In genomic region chr9:92208693-92209524, GRCh38 we compare ENCODE assay signal across 19 cellular contexts.
DNase-seq lines count a peak whose midpoint lies in the region; ATAC-seq and TF ChIP-seq lines count a peak whose summit lies in the region.
"Had no signal": no experiment of that assay in that cellular context is flagged by ENCODE, and none has a peak within 500 bp of the region (broad histone marks: within the 10 kb centered on the region; RNA-seq: fewer than 3 reads in every experiment).

No MANE protein-coding gene starts in this region.

- H3K9me2 ChIP-seq in hepatocyte (replicated peaks; ENCODE audit: insufficient read depth), result no peaks in the 10 kb centered on the region

- no peaks in the 10 kb centered on the region for H3K36me3 ChIP-seq in hepatocyte (replicated peaks; ENCODE audit: insufficient read depth, low read depth)

- peak overlapping the region in 1 of 2 donors; percentile 48 for H3K27ac Mint-ChIP-seq in stimulated activated naive CD8-positive, alpha-beta T cell treated with anti-CD3 and anti-CD28 coated beads, Interleukin-15, amount 100 ng/mL, for 72 hours
- H3K27ac Mint-ChIP-seq in type B pancreatic cell (peak overlapping the region; percentile 71), T-cell (peak overlapping the region in 1 of 2 donors; percentile 28)
- H3K27ac Mint-ChIP-seq: HFFc6 had no signal

- no peaks in the 10 kb centered on the region for H3K27me3 ChIP-seq in hepatocyte

- peaks cover 4% of the 10 kb centered on the region for H3K4me1 ChIP-seq in hepatocyte (ENCODE audit: insufficient read depth)

- H3K36me3 Mint-ChIP-seq in type B pancreatic cell, result peaks cover 50% of the 10 kb centered on the region
- H3K36me3 Mint-ChIP-seq in T-cell, result peaks cover 61% of the 10 kb centered on the region

- no peaks in the 10 kb centered on the region for H3K27me3 Mint-ChIP-seq in stimulated activated naive CD8-positive, alpha-beta T cell treated with anti-CD3 and anti-CD28 coated beads, Interleukin-15, amount 100 ng/mL, for 72 hours
- H3K27me3 Mint-ChIP-seq in type B pancreatic cell, result no peaks in the 10 kb centered on the region
- H3K27me3 Mint-ChIP-seq in T-cell, result no peaks in the 10 kb centered on the region

- no peaks in the 10 kb centered on the region for H3K9me3 ChIP-seq in hepatocyte (ENCODE audit: low read depth)

- TF ChIP-seq CTCF in hepatocyte (IDR thresholded peaks at IDR 0.05; ENCODE audit: poor library complexity) (no peak), type B pancreatic cell (conservative IDR thresholded peaks at IDR 0.05) (no peak)

- no peaks in the 10 kb centered on the region for H3K79me2 ChIP-seq in hepatocyte

- no peak overlapping the region for H3K4me3 Mint-ChIP-seq in stimulated activated naive CD8-positive, alpha-beta T cell treated with anti-CD3 and anti-CD28 coated beads, Interleukin-15, amount 100 ng/mL, for 72 hours
- H3K4me3 Mint-ChIP-seq in type B pancreatic cell, result no peak overlapping the region
- H3K4me3 Mint-ChIP-seq in T-cell, result no peak overlapping the region
- H3K4me3 Mint-ChIP-seq: HFFc6 had no signal

- H3K9me3 Mint-ChIP-seq in stimulated activated naive CD8-positive, alpha-beta T cell treated with anti-CD3 and anti-CD28 coated beads, Interleukin-15, amount 100 ng/mL, for 72 hours, result no peaks in the 10 kb centered on the region
- H3K9me3 Mint-ChIP-seq in type B pancreatic cell (no peaks in the 10 kb centered on the region), T-cell (no peaks in the 10 kb centered on the region)
- H3K9me3 Mint-ChIP-seq: HFFc6 had no signal

- ATAC-seq in stimulated activated naive CD8-positive, alpha-beta T cell treated with anti-CD3 and anti-CD28 coated beads, Interleukin-15, amount 100 ng/mL, for 72 hours, result peak; percentile 14
- no peak for ATAC-seq in stimulated activated naive CD8-positive, alpha-beta T cell treated with anti-CD3 and anti-CD28 coated beads, Interleukin-15, Interleukin-2, amounts not matched to agents 100 U/mL and 50 U/mL, for 24 hours
- no peak for ATAC-seq in T-cell (replicated peaks in 1 of 4)
- ATAC-seq: Right ventricle myocardium inferior had no signal

- WGBS in hepatocyte (ENCODE audit: low lambda C conversion rate, missing lambda C conversion rate), result 86% methylated on average over 7 of the region's 7 CpGs

- no peak overlapping the region for H2AFZ ChIP-seq in hepatocyte

- DNase-seq in stimulated activated naive CD8-positive, alpha-beta T cell treated with anti-CD3 and anti-CD28 coated beads, Interleukin-15, amount 100 ng/mL, for 72 hours, result no peak
- DNase-seq in stimulated activated naive CD8-positive, alpha-beta T cell treated with anti-CD3 and anti-CD28 coated beads, Interleukin-15, Interleukin-2, amounts not matched to agents 100 U/mL and 50 U/mL, for 24 hours, result no peak
- DNase-seq in amniotic epithelial cell (ENCODE audit: low read depth), result peak; percentile 61
- DNase-seq in hepatocyte (ENCODE audit: low spot score), result peak; percentile 29
- DNase-seq in type B pancreatic cell (ENCODE audit: extremely low spot score, unreplicated experiment), result no peak
- no peak for DNase-seq in T-cell
- no peak for DNase-seq in mucosa of gallbladder (ENCODE audit: low spot score)
- DNase-seq in DMS153 (lab: John Stamatoyannopoulos, UW), result no peak
- DNase-seq: AML-193, C1 segment of cervical spinal cord, DMS79, HFFc6, MV-4-11, NCI-H1105 treated with DMSO at 0.1 percent for 48 hours, NCI-H2081, NCI-H446, NCI-H526 treated with DMSO at 0.1 percent for 48 hours, OCI-M1 had no signal

- POLR2A ChIA-PET in T-cell (lab: Charles Lee), result no interaction called here

- no peak overlapping the region for H3K4me3 ChIP-seq in hepatocyte

- no peaks in the 10 kb centered on the region for H3K4me1 Mint-ChIP-seq in stimulated activated naive CD8-positive, alpha-beta T cell treated with anti-CD3 and anti-CD28 coated beads, Interleukin-15, amount 100 ng/mL, for 72 hours
- no peaks in the 10 kb centered on the region for H3K4me1 Mint-ChIP-seq in type B pancreatic cell (ENCODE audit: unreplicated experiment)
- no peaks in the 10 kb centered on the region for H3K4me1 Mint-ChIP-seq in T-cell

- H4K20me1 ChIP-seq in hepatocyte (ENCODE audit: insufficient read depth, poor library complexity, severe bottlenecking), result no peaks in the 10 kb centered on the region

- no peak overlapping the region for H3K4me2 ChIP-seq in hepatocyte

- CTCF ChIA-PET in T-cell (lab: Charles Lee), result no interaction called here

- H3K27ac ChIP-seq in hepatocyte, result peak overlapping the region; percentile 68

Comparison
In these comparisons a context has a peak if more than half of its experiments do, and no peak if none do; other contexts are left out.
1. DNase-seq: peak in amniotic epithelial cell (single experiment) and hepatocyte (single experiment); none in stimulated activated naive CD8-positive, alpha-beta T cell treated with anti-CD3 and anti-CD28 coated beads, Interleukin-15, amount 100 ng/mL, for 72 hours (0 of 2), stimulated activated naive CD8-positive, alpha-beta T cell treated with anti-CD3 and anti-CD28 coated beads, Interleukin-15, Interleukin-2, amounts not matched to agents 100 U/mL and 50 U/mL, for 24 hours (single experiment), type B pancreatic cell (single experiment), T-cell (0 of 34), mucosa of gallbladder (single experiment) and DMS153 (single experiment).